Comparison of ENCODE assay signal across 8 cellular contexts in the genomic region with DNA sequence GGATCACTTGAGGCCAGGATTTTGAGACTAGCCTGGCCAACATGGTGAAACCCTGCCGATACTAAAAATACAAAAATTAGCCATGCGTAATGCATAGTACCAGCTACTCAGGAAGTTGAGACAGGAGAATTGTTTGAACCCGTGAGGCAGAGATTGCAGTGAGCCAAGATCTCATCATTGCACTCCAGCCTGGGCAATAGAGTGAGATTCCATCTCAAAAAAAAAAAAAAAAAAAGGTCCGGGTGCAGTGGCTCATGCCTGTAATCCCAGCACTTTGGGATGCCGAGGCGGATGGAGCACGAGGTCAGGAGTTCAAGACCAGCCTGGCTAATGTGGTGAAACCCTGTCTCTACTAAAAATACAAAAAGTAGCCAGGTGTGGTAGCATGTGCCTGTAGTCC. TPM values are rescaled to one million over a fixed set of nuclear protein-coding genes. Genes with fewer than 3 reads are reported as not detected.
DNase-seq lines count a peak whose midpoint lies in the region; ATAC-seq and TF ChIP-seq lines count a peak whose summit lies in the region.
"Not testable (repeated sequence)": the region's sequence is repeated elsewhere in the genome, so short reads cannot be mapped to it uniquely, and the experiment has no call there.

No MANE protein-coding gene starts in this region.

- not testable (repeated sequence) for BruUV-seq in OCI-LY7 (replicated peaks; lab: Mats Ljungman, UMichigan); MCF 10A (replicated peaks; lab: Mats Ljungman, UMichigan)

- not testable (repeated sequence) for TF ChIP-seq CTCF in AG09309 (IDR thresholded peaks at IDR 0.05; ENCODE audit: control insufficient read depth, insufficient read depth, low read depth, low read length, missing control alignments); OCI-LY7 (conservative IDR thresholded peaks at IDR 0.05; ENCODE audit: low read length); MCF 10A (IDR thresholded peaks at IDR 0.05; ENCODE audit: unreplicated experiment); fibroblast of pulmonary artery (IDR thresholded peaks at IDR 0.05; ENCODE audit: low read length, missing control alignments)

- H3K4me1 ChIP-seq in OCI-LY7 (ENCODE audit: insufficient read depth, low read length, poor library complexity, severe bottlenecking) (peaks cover 39% of the 10 kb centered on the region), muscle layer of colon (ENCODE audit: insufficient read depth, low read length) (peaks cover 15% of the 10 kb centered on the region)

- peaks cover 31% of the 10 kb centered on the region for H4K20me1 ChIP-seq in OCI-LY7 (ENCODE audit: insufficient read depth, low read length)

- not testable (repeated sequence) for H3K9me3 ChIP-seq in OCI-LY7 (ENCODE audit: low read length); muscle layer of colon (ENCODE audit: low read length)

- peaks cover 93% of the 10 kb centered on the region for H3K79me2 ChIP-seq in OCI-LY7 (ENCODE audit: insufficient read depth, low read depth, low read length)

- not testable (repeated sequence) for H3K27ac Mint-ChIP-seq in activated CD8-positive, alpha-beta T cell treated with anti-CD3 and anti-CD28 coated beads, Interleukin-2, amount 10 ng/mL, durations not matched to agents 7 days and 5 days
- peak overlapping the region; percentile 91 for H3K27ac Mint-ChIP-seq in MCF 10A (ENCODE audit: low read depth, unreplicated experiment)

- not testable (repeated sequence) for ATAC-seq in activated CD8-positive, alpha-beta T cell treated with anti-CD3 and anti-CD28 coated beads, Interleukin-2, amount 10 ng/mL, durations not matched to agents 7 days and 5 days

- H3K36me3 ChIP-seq in H7 (replicated peaks; ENCODE audit: control insufficient read depth, insufficient read depth, low read length) = not testable (repeated sequence)
- H3K36me3 ChIP-seq in OCI-LY7 (ENCODE audit: insufficient read depth, low read length) (peaks cover 42% of the 10 kb centered on the region), muscle layer of colon (ENCODE audit: insufficient read depth, low read length) (peaks cover 11% of the 10 kb centered on the region)

- H3K27me3 ChIP-seq in H7 (ENCODE audit: control insufficient read depth, insufficient read depth, low read length); muscle layer of colon (ENCODE audit: control insufficient read depth in 1 of 2, insufficient read depth in 2 of 2, low read length in 2 of 2): not testable (repeated sequence)

- peak overlapping the region; percentile 93 for H3K4me3 ChIP-seq in AG09309 (ENCODE audit: control insufficient read depth, low read depth, low read length)
- peak overlapping the region; percentile 99; the same call in 1 of the 2 replicates for H3K4me3 ChIP-seq in H7 (ENCODE audit: insufficient read depth, low read depth, low read length)
- peak overlapping the region; percentile 88 for H3K4me3 ChIP-seq in OCI-LY7 (ENCODE audit: low read depth, low read length, poor library complexity, severe bottlenecking)
- H3K4me3 ChIP-seq in fibroblast of pulmonary artery (replicated peaks; ENCODE audit: low read depth, low read length) = peak overlapping the region; percentile 72
- H3K4me3 ChIP-seq in muscle layer of colon (ENCODE audit: low read depth in 1 of 2, low read length in 2 of 2) = peak overlapping the region in 1 of 2 donors; percentile 93
- H3K4me3 ChIP-seq in skin epidermis = peak overlapping the region in 5 of 7 experiments; percentile 62 to 92 (median 66)

- POLR2A ChIA-PET in OCI-LY7 (lab: Charles Lee) (interaction anchor here (0.7 to 2.9 kb wide), 5 partner anchors 9 to 114 kb away, joined by 3 to 13 read pairs (median 6); a partner anchor contains a TSS), MCF 10A (lab: Yijun Ruan, JAX) (interaction anchor here (1.0 to 8.8 kb wide), 14 partner anchors 9 to 243 kb away, joined by 3 to 287 read pairs (median 6); a partner anchor contains a TSS)
- POLR2A ChIA-PET in activated CD8-positive, alpha-beta T cell treated with anti-CD3 and anti-CD28 coated beads, Interleukin-2, amount 10 ng/mL, durations not matched to agents 7 days and 5 days (lab: Charles Lee) = not testable (repeated sequence)

- H3K36me3 Mint-ChIP-seq in activated CD8-positive, alpha-beta T cell treated with anti-CD3 and anti-CD28 coated beads, Interleukin-2, amount 10 ng/mL, durations not matched to agents 7 days and 5 days (ENCODE audit: low read depth) = peaks cover 39% of the 10 kb centered on the region
- H3K36me3 Mint-ChIP-seq in MCF 10A (ENCODE audit: insufficient read depth, unreplicated experiment) = peaks cover 57% of the 10 kb centered on the region

- peaks cover 57% of the 10 kb centered on the region for H3K4me1 Mint-ChIP-seq in activated CD8-positive, alpha-beta T cell treated with anti-CD3 and anti-CD28 coated beads, Interleukin-2, amount 10 ng/mL, durations not matched to agents 7 days and 5 days (ENCODE audit: low read depth)
- peaks cover 37% of the 10 kb centered on the region for H3K4me1 Mint-ChIP-seq in MCF 10A (ENCODE audit: insufficient read depth, unreplicated experiment)

- intact Hi-C loops in OCI-LY7 (cut with micrococcal nuclease; ENCODE audit: unreplicated experiment) = loop anchor here (10.0 kb wide), 3 partner anchors 333 to 987 kb away; a partner anchor contains a TSS
- intact Hi-C loops in MCF 10A (cut with micrococcal nuclease) = loop anchor here (5.0 kb wide), 1 partner anchor 34 kb away; no protein-coding TSS in a partner anchor

- CTCF ChIA-PET in OCI-LY7 (lab: Charles Lee; ENCODE audit: unreplicated experiment) (interaction anchor here (0.7 kb wide), 1 partner anchor 464 kb away, joined by 3 read pairs; no protein-coding TSS in a partner anchor), MCF 10A (lab: Yijun Ruan, JAX) (interaction anchor here (0.6 to 1.3 kb wide), 4 partner anchors 9 to 242 kb away, joined by 3 to 5 read pairs (median 3); no protein-coding TSS in a partner anchor)
- CTCF ChIA-PET in activated CD8-positive, alpha-beta T cell treated with anti-CD3 and anti-CD28 coated beads, Interleukin-2, amount 10 ng/mL, durations not matched to agents 7 days and 5 days (lab: Charles Lee) = interaction anchor here (0.6 to 1.5 kb wide), 2 partner anchors 114 to 168 kb away, joined by 3 to 5 read pairs; a partner anchor contains a TSS

- not testable (repeated sequence) for H2AFZ ChIP-seq in OCI-LY7 (ENCODE audit: low read length)

- H3K4me2 ChIP-seq in OCI-LY7 (ENCODE audit: low read length) = peak overlapping the region; percentile 88

- DNase-seq in AG09309 (ENCODE audit: low read depth); H7; OCI-LY7 (ENCODE audit: low spot score); activated CD8-positive, alpha-beta T cell treated with anti-CD3 and anti-CD28 coated beads, Interleukin-2, amount 10 ng/mL, durations not matched to agents 7 days and 5 days; fibroblast of pulmonary artery (ENCODE audit: low read depth): not testable (repeated sequence)
- DNase-seq in MCF 10A (ENCODE audit: unreplicated experiment) = peak; percentile 17

- not testable (repeated sequence) for H3K9me3 Mint-ChIP-seq in activated CD8-positive, alpha-beta T cell treated with anti-CD3 and anti-CD28 coated beads, Interleukin-2, amount 10 ng/mL, durations not matched to agents 7 days and 5 days (ENCODE audit: insufficient read depth); MCF 10A (ENCODE audit: unreplicated experiment)

- H3K4me3 Mint-ChIP-seq in activated CD8-positive, alpha-beta T cell treated with anti-CD3 and anti-CD28 coated beads, Interleukin-2, amount 10 ng/mL, durations not matched to agents 7 days and 5 days = peak overlapping the region; percentile 100
- peak overlapping the region; percentile 78 for H3K4me3 Mint-ChIP-seq in MCF 10A (ENCODE audit: unreplicated experiment)

- H3K9ac ChIP-seq in muscle layer of colon (ENCODE audit: low read length) = peak overlapping the region; percentile 85

- H3K27me3 Mint-ChIP-seq in activated CD8-positive, alpha-beta T cell treated with anti-CD3 and anti-CD28 coated beads, Interleukin-2, amount 10 ng/mL, durations not matched to agents 7 days and 5 days (ENCODE audit: low read depth); MCF 10A (ENCODE audit: insufficient read depth, unreplicated experiment): not testable (repeated sequence)

- not testable (repeated sequence) for H3K9me2 ChIP-seq in OCI-LY7 (ENCODE audit: insufficient read depth, low read length)

- H3K27ac ChIP-seq in OCI-LY7 (ENCODE audit: low read depth, low read length, poor library complexity, severe bottlenecking) = peak overlapping the region; percentile 87
- H3K27ac ChIP-seq in muscle layer of colon (ENCODE audit: low read depth, low read length) = peak overlapping the region; percentile 86
- peak overlapping the region in 11 of 21 experiments; percentile 14 to 93 (median 86) for H3K27ac ChIP-seq in skin epidermis

RNA-seq across cellular contexts. Expression of a gene that starts 2.2 kb away (rescaled TPM):
- total RNA-seq in H7 (2014; rRNA removed; shearing (Covaris generic)) = 352 and 393 TPM in 2 replicates
- 50.9 and 56.1 TPM in 2 replicates for total RNA-seq in OCI-LY7 (2014; rRNA removed; shearing (Covaris generic))
- total RNA-seq in OCI-LY7 (2022) = 60.3 and 67.8 TPM in 2 replicates
- total RNA-seq in activated CD8-positive, alpha-beta T cell treated with anti-CD3 and anti-CD28 coated beads, Interleukin-2, amount 10 ng/mL, durations not matched to agents 7 days and 5 days = 10 to 100 TPM; 53.0 to 54.5 TPM
- 142 and 148 TPM in 2 replicates for total RNA-seq in MCF 10A (2022)
